In genomic region chr17:14200354-14200753, GRCh38 we compare ENCODE assay signal across 16 cellular contexts. TPM values are rescaled to one million over a fixed set of nuclear protein-coding genes. Genes with fewer than 3 reads are reported as not detected.
DNase-seq lines count a peak whose midpoint lies in the region; TF ChIP-seq lines count a peak whose summit lies in the region.
"Had no signal": no experiment of that assay in that cellular context is flagged by ENCODE, and none has a peak within 500 bp of the region (broad histone marks: within the 10 kb centered on the region; RNA-seq: fewer than 3 reads in every experiment).

No MANE protein-coding gene starts in this region.

- intact Hi-C loops in activated naive CD4-positive, alpha-beta T cell treated with anti-CD3 and anti-CD28 coated beads for 36 hours (cut with micrococcal nuclease): loop anchor here (5.0 to 10.0 kb wide), 3 partner anchors 202 to 603 kb away; no protein-coding TSS in a partner anchor
- intact Hi-C loops in activated T-helper 1 cell treated with anti-CD3 and anti-CD28 coated beads, Interleukin-12 subunit alpha, Interleukin-12 subunit beta, Interleukin-2, Interleukin-4 antibody, amounts not matched to agents 30 ng/mL and 10 ng/mL and 1 ng/mL, durations not matched to agents 14 hours and 24 hours and 36 hours (cut with micrococcal nuclease): loop anchor here (2.0 to 5.0 kb wide), 4 partner anchors 63 to 602 kb away; no protein-coding TSS in a partner anchor
- intact Hi-C loops in vagina (cut with DNase I): no loop called here

- no peak for TF ChIP-seq CTCF in endodermal cell (conservative IDR thresholded peaks at IDR 0.05)
- TF ChIP-seq CTCF in vagina (IDR thresholded peaks at IDR 0.05): no peak

- no peak for TF ChIP-seq POLR2A in vagina (IDR thresholded peaks at IDR 0.05)

- H3K9me3 Mint-ChIP-seq in activated naive CD4-positive, alpha-beta T cell treated with anti-CD3 and anti-CD28 coated beads for 36 hours: no peaks in the 10 kb centered on the region
- H3K9me3 Mint-ChIP-seq in activated T-helper 1 cell treated with anti-CD3 and anti-CD28 coated beads, Interleukin-12 subunit alpha, Interleukin-12 subunit beta, Interleukin-2, Interleukin-4 antibody, amounts not matched to agents 30 ng/mL and 10 ng/mL and 1 ng/mL, durations not matched to agents 14 hours and 24 hours and 36 hours: no peaks in the 10 kb centered on the region
- H3K9me3 Mint-ChIP-seq in endodermal cell: no peaks in the 10 kb centered on the region
- H3K9me3 Mint-ChIP-seq: dendritic cell treated with granulocyte-macrophage colony-stimulating factor and Interleukin-4, amounts not matched to agents 40 ng/mL and 50 ng/mL, for 4 days; H9 had no signal

- peak overlapping the region; percentile 94 for H3K27ac Mint-ChIP-seq in activated naive CD4-positive, alpha-beta T cell treated with anti-CD3 and anti-CD28 coated beads for 36 hours
- H3K27ac Mint-ChIP-seq in activated T-helper 1 cell treated with anti-CD3 and anti-CD28 coated beads, Interleukin-12 subunit alpha, Interleukin-12 subunit beta, Interleukin-2, Interleukin-4 antibody, amounts not matched to agents 30 ng/mL and 10 ng/mL and 1 ng/mL, durations not matched to agents 14 hours and 24 hours and 36 hours: peak overlapping the region; percentile 97
- no peak overlapping the region for H3K27ac Mint-ChIP-seq in endodermal cell

- no peaks in the 10 kb centered on the region for H3K27me3 ChIP-seq in endodermal cell (ENCODE audit: control insufficient read depth, insufficient read depth, low read length, poor library complexity, severe bottlenecking)
- H3K27me3 ChIP-seq in vagina: no peaks in the 10 kb centered on the region
- H3K27me3 ChIP-seq: right atrium auricular region had no signal

- DNase-seq in activated naive CD4-positive, alpha-beta T cell treated with anti-CD3 and anti-CD28 coated beads for 36 hours: no peak
- no peak for DNase-seq in activated naive CD4-positive, alpha-beta T cell (lab: John Stamatoyannopoulos, UW)
- DNase-seq in activated T-helper 1 cell treated with anti-CD3 and anti-CD28 coated beads, Interleukin-12 subunit alpha, Interleukin-12 subunit beta, Interleukin-2, Interleukin-4 antibody, amounts not matched to agents 30 ng/mL and 10 ng/mL and 1 ng/mL, durations not matched to agents 14 hours and 24 hours and 36 hours (ENCODE audit: low spot score): no peak
- DNase-seq in endodermal cell (peak; percentile 31), vagina (ENCODE audit: extremely low spot score in 2 of 2) (no peak), NCI-H1092 (lab: John Stamatoyannopoulos, UW) (no peak), cerebellar nuclear complex (lab: John Stamatoyannopoulos, UW) (no peak)
- DNase-seq: H9, head of caudate nucleus, NCI-H2081 had no signal

- CTCF ChIA-PET in activated naive CD4-positive, alpha-beta T cell treated with anti-CD3 and anti-CD28 coated beads for 36 hours (lab: Charles Lee): no interaction called here

- H3K9ac ChIP-seq in endodermal cell (ENCODE audit: extremely low read depth, low read length, poor library complexity, severe bottlenecking): no peak overlapping the region

- H3K27ac ChIP-seq in endodermal cell (ENCODE audit: low read depth, low read length) (no peak overlapping the region), vagina (peak overlapping the region; percentile 61)
- H3K27ac ChIP-seq: right atrium auricular region had no signal

- no peaks in the 10 kb centered on the region for H3K9me3 ChIP-seq in endodermal cell (ENCODE audit: control insufficient read depth, low read length)
- H3K9me3 ChIP-seq in vagina: no peaks in the 10 kb centered on the region
- H3K9me3 ChIP-seq: right atrium auricular region had no signal

- H3K36me3 ChIP-seq in endodermal cell (ENCODE audit: control insufficient read depth, insufficient read depth, low read length): peaks cover 16% of the 10 kb centered on the region
- H3K36me3 ChIP-seq in vagina: no peaks in the 10 kb centered on the region
- H3K36me3 ChIP-seq: right atrium auricular region had no signal

- 87 to 94% methylated on average over 2 to 4 of the region's 4 CpGs for whole genome bisulfite sequencing in endodermal cell (ENCODE audit: insufficient coverage in 1 of 2, insufficient read length in 1 of 2), 2 experiments

- H3K4me1 Mint-ChIP-seq in activated naive CD4-positive, alpha-beta T cell treated with anti-CD3 and anti-CD28 coated beads for 36 hours (ENCODE audit: low read depth): peaks cover 99% of the 10 kb centered on the region
- peaks cover 100% of the 10 kb centered on the region for H3K4me1 Mint-ChIP-seq in activated T-helper 1 cell treated with anti-CD3 and anti-CD28 coated beads, Interleukin-12 subunit alpha, Interleukin-12 subunit beta, Interleukin-2, Interleukin-4 antibody, amounts not matched to agents 30 ng/mL and 10 ng/mL and 1 ng/mL, durations not matched to agents 14 hours and 24 hours and 36 hours (ENCODE audit: low read depth)
- H3K4me1 Mint-ChIP-seq in endodermal cell: peaks cover 15% of the 10 kb centered on the region

- peaks cover 35% of the 10 kb centered on the region for H3K36me3 Mint-ChIP-seq in activated naive CD4-positive, alpha-beta T cell treated with anti-CD3 and anti-CD28 coated beads for 36 hours (ENCODE audit: low read depth)
- H3K36me3 Mint-ChIP-seq in activated T-helper 1 cell treated with anti-CD3 and anti-CD28 coated beads, Interleukin-12 subunit alpha, Interleukin-12 subunit beta, Interleukin-2, Interleukin-4 antibody, amounts not matched to agents 30 ng/mL and 10 ng/mL and 1 ng/mL, durations not matched to agents 14 hours and 24 hours and 36 hours (ENCODE audit: low read depth): peaks cover 29% of the 10 kb centered on the region
- peaks cover 3% of the 10 kb centered on the region for H3K36me3 Mint-ChIP-seq in endodermal cell (ENCODE audit: low read depth)

- H3K4me1 ChIP-seq in endodermal cell (ENCODE audit: control insufficient read depth, insufficient read depth, low read length): no peaks in the 10 kb centered on the region
- peaks cover 26% of the 10 kb centered on the region for H3K4me1 ChIP-seq in vagina

- no peak overlapping the region for H3K4me3 Mint-ChIP-seq in activated naive CD4-positive, alpha-beta T cell treated with anti-CD3 and anti-CD28 coated beads for 36 hours
- H3K4me3 Mint-ChIP-seq in activated T-helper 1 cell treated with anti-CD3 and anti-CD28 coated beads, Interleukin-12 subunit alpha, Interleukin-12 subunit beta, Interleukin-2, Interleukin-4 antibody, amounts not matched to agents 30 ng/mL and 10 ng/mL and 1 ng/mL, durations not matched to agents 14 hours and 24 hours and 36 hours: peak overlapping the region; percentile 12
- H3K4me3 Mint-ChIP-seq in endodermal cell: no peak overlapping the region
- H3K4me3 Mint-ChIP-seq: dendritic cell treated with granulocyte-macrophage colony-stimulating factor and Interleukin-4, amounts not matched to agents 40 ng/mL and 50 ng/mL, for 4 days; H9 had no signal

- H3K4me3 ChIP-seq in endodermal cell (ENCODE audit: low read length): no peak overlapping the region
- H3K4me3 ChIP-seq in vagina: no peak overlapping the region
- H3K4me3 ChIP-seq: right atrium auricular region had no signal

- H3K27me3 Mint-ChIP-seq in activated naive CD4-positive, alpha-beta T cell treated with anti-CD3 and anti-CD28 coated beads for 36 hours (ENCODE audit: low read depth): no peaks in the 10 kb centered on the region
- no peaks in the 10 kb centered on the region for H3K27me3 Mint-ChIP-seq in activated T-helper 1 cell treated with anti-CD3 and anti-CD28 coated beads, Interleukin-12 subunit alpha, Interleukin-12 subunit beta, Interleukin-2, Interleukin-4 antibody, amounts not matched to agents 30 ng/mL and 10 ng/mL and 1 ng/mL, durations not matched to agents 14 hours and 24 hours and 36 hours (ENCODE audit: insufficient read depth)
- H3K27me3 Mint-ChIP-seq in endodermal cell (ENCODE audit: insufficient read depth): no peaks in the 10 kb centered on the region
- H3K27me3 Mint-ChIP-seq: dendritic cell treated with granulocyte-macrophage colony-stimulating factor and Interleukin-4, amounts not matched to agents 40 ng/mL and 50 ng/mL, for 4 days had no signal

RNA-seq across cellular contexts. Expression of gene CDRT15, which starts 36.3 kb away (rescaled TPM):
- not detected for total RNA-seq in activated naive CD4-positive, alpha-beta T cell treated with anti-CD3 and anti-CD28 coated beads for 36 hours
- not detected in 2 replicates for total RNA-seq in activated T-helper 1 cell treated with anti-CD3 and anti-CD28 coated beads, Interleukin-12 subunit alpha, Interleukin-12 subunit beta, Interleukin-2, Interleukin-4 antibody, amounts not matched to agents 30 ng/mL and 10 ng/mL and 1 ng/mL, durations not matched to agents 14 hours and 24 hours and 36 hours
- total RNA-seq in endodermal cell: not detected
- polyA plus RNA-seq in endodermal cell (2013, experiment 1 of 2): not detected
- polyA plus RNA-seq in endodermal cell (2013, experiment 2 of 2): not detected
- total RNA-seq in vagina: not detected
- total RNA-seq: H9, OCI-LY7, omental fat pad, right atrium auricular region, ureter had no signal
- polyA plus RNA-seq: adipose tissue had no signal
